Comparison of ENCODE assay signal across 10 cellular contexts in the genomic region with DNA sequence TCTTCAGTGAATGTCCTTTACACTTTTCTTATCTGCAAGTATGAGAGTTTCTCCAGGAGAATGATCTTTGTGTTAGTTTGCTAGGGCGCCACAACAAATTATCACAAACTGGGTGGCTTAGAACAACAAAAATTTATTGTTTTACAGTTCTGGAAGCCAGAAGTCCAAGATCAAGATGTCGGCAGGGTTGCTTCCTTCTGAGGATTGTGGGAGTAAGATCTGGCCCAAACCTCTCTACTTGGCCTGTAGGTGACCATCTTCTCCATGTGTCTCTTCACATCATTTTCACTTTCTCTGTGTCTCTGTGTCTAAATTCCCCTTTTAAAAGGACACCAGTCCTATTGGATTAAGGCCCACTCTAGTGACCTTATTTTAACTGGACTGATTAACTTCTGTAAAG.
DNase-seq lines count a peak whose midpoint lies in the region; ATAC-seq and TF ChIP-seq lines count a peak whose summit lies in the region.
"Had no signal": no experiment of that assay in that cellular context is flagged by ENCODE, and none has a peak within 500 bp of the region (broad histone marks: within the 10 kb centered on the region; RNA-seq: fewer than 3 reads in every experiment).

No MANE protein-coding gene starts in this region.

- H4K91ac ChIP-seq in neuronal stem cell (ENCODE audit: low read depth, low read length, poor library complexity), result no peak overlapping the region

- ATAC-seq in GM19351 (IDR thresholded peaks at IDR 0.05; ENCODE audit: unreplicated experiment), result no peak
- ATAC-seq: body of pancreas had no signal

- no peaks in the 10 kb centered on the region for H3K79me1 ChIP-seq in neuronal stem cell (ENCODE audit: low read depth, low read length)

- TF ChIP-seq CTCF in astrocyte of the spinal cord (IDR thresholded peaks at IDR 0.05; ENCODE audit: low read depth, low read length), result peak; percentile 33
- TF ChIP-seq CTCF in GM10248 (IDR thresholded peaks at IDR 0.05; ENCODE audit: control extremely low read depth, extremely low read depth, low read depth, missing control alignments), result no peak
- TF ChIP-seq CTCF in uterus (IDR thresholded peaks at IDR 0.05), result no peak

- WGBS in neuronal stem cell (ENCODE audit: extremely low coverage in 2 of 2, insufficient read length in 2 of 2, insufficient replicate concordance in 1 of 2), 2 donors, result no CpG with 5 or more reads among the region's 2 CpGs

- no peak overlapping the region for H2BK15ac ChIP-seq in neuronal stem cell (ENCODE audit: low read length)

- H3K9me3 ChIP-seq in neuronal stem cell (replicated peaks in 1 of 2; ENCODE audit: control insufficient read depth in 2 of 2, insufficient read depth in 1 of 2, low read depth in 1 of 2, low read length in 2 of 2) (peaks cover 2% of the 10 kb centered on the region in 2 donors), uterus (no peaks in the 10 kb centered on the region)
- H3K9me3 ChIP-seq: body of pancreas, esophagus muscularis mucosa had no signal

- H3K27me3 ChIP-seq in neuronal stem cell (ENCODE audit: control insufficient read depth in 3 of 3, insufficient read depth in 3 of 3, low read depth in 1 of 3, low read length in 3 of 3) (no peaks in the 10 kb centered on the region), uterus (no peaks in the 10 kb centered on the region)
- H3K27me3 ChIP-seq: body of pancreas, esophagus muscularis mucosa had no signal

- DNase-seq in SIG-M5 treated with dmso at 0.1 percent for 504 hours (lab: John Stamatoyannopoulos, UW; ENCODE audit: unreplicated experiment) (peak; percentile 3), SIG-M5 (lab: John Stamatoyannopoulos, UW) (no peak), KBM-7 (peak; percentile 41), astrocyte of the spinal cord (ENCODE audit: low read depth, low spot score) (no peak), neuronal stem cell (ENCODE audit: low spot score) (no peak), GM10248 (ENCODE audit: extremely low spot score) (no peak), uterus (no peak)
- DNase-seq: body of pancreas had no signal

- POLR2A ChIA-PET in GM10248 (lab: Yijun Ruan, JAX), result no interaction called here

- no peak overlapping the region for H3K9ac ChIP-seq in neuronal stem cell (ENCODE audit: low read depth, low read length, poor library complexity)

- in situ Hi-C loops in KBM-7 (cut with MboI; ENCODE audit: low pct_unique_long_range_greater_than_20kb, low sequenced_read_pairs), result no loop called here
- in situ Hi-C loops in astrocyte of the spinal cord (cut with HindIII; ENCODE audit: low sequenced_read_pairs), result no loop called here

- peak overlapping the region; percentile 35 for H2AFZ ChIP-seq in neuronal stem cell (ENCODE audit: low read length)

- H2AK5ac ChIP-seq in neuronal stem cell (ENCODE audit: low read depth, low read length), result no peak overlapping the region

- H4K8ac ChIP-seq in neuronal stem cell (ENCODE audit: low read depth, low read length), result no peak overlapping the region

- H2BK5ac ChIP-seq in neuronal stem cell (ENCODE audit: low read length), result no peak overlapping the region

- no peak for TF ChIP-seq POLR2A in uterus (IDR thresholded peaks at IDR 0.05)

- H3K4me1 ChIP-seq in neuronal stem cell (ENCODE audit: control insufficient read depth in 2 of 2, insufficient read depth in 1 of 2, low read depth in 1 of 2, low read length in 2 of 2) (no peaks in the 10 kb centered on the region), uterus (no peaks in the 10 kb centered on the region)
- H3K4me1 ChIP-seq: body of pancreas, esophagus muscularis mucosa had no signal

- H3K4me3 ChIP-seq in astrocyte of the spinal cord (ENCODE audit: low read depth, low read length), result no peak overlapping the region
- no peak overlapping the region for H3K4me3 ChIP-seq in neuronal stem cell (ENCODE audit: low read length in 2 of 2)
- H3K4me3 ChIP-seq in uterus, result no peak overlapping the region
- H3K4me3 ChIP-seq: body of pancreas, esophagus muscularis mucosa had no signal

- no peak overlapping the region for H3K27ac ChIP-seq in neuronal stem cell (replicated peaks; ENCODE audit: low read length)
- H3K27ac ChIP-seq in uterus, result no peak overlapping the region
- H3K27ac ChIP-seq: body of pancreas, esophagus muscularis mucosa had no signal

- CTCF ChIA-PET in GM10248 (lab: Yijun Ruan, JAX), result no interaction called here

- H3K23ac ChIP-seq in neuronal stem cell (ENCODE audit: low read depth, low read length, poor library complexity), result no peak overlapping the region

- no peak overlapping the region for H3K14ac ChIP-seq in neuronal stem cell (ENCODE audit: low read length)

- no peak overlapping the region for H3K4me2 ChIP-seq in neuronal stem cell (ENCODE audit: insufficient read depth, low read length, poor library complexity, severe bottlenecking)

- intact Hi-C loops in uterus (cut with DNase I; ENCODE audit: low total_unique reads), result no loop called here

- H3K18ac ChIP-seq in neuronal stem cell (ENCODE audit: low read length), result no peak overlapping the region

- no peak overlapping the region for H3K4ac ChIP-seq in neuronal stem cell (ENCODE audit: low read length)

- no peaks in the 10 kb centered on the region for H3K36me3 ChIP-seq in neuronal stem cell (replicated peaks in 1 of 2; ENCODE audit: control insufficient read depth in 2 of 2, insufficient read depth in 2 of 2, low read length in 2 of 2)
- no peaks in the 10 kb centered on the region for H3K36me3 ChIP-seq in uterus
- H3K36me3 ChIP-seq: esophagus muscularis mucosa had no signal

- no peak overlapping the region for H2BK12ac ChIP-seq in neuronal stem cell (ENCODE audit: low read length)

- no peak overlapping the region for H2BK120ac ChIP-seq in neuronal stem cell (ENCODE audit: low read depth, low read length)

Comparison
In these comparisons a context has a peak if more than half of its experiments do, and no peak if none do; other contexts are left out.
1. DNase-seq: peak in SIG-M5 treated with dmso at 0.1 percent for 504 hours (single experiment) and KBM-7 (single experiment); none in SIG-M5 (single experiment), astrocyte of the spinal cord (single experiment), neuronal stem cell (single experiment), GM10248 (single experiment) and uterus (0 of 2).